In genomic region chr3:42535981-42536784, GRCh38 we compare ENCODE assay signal across 1 cellular context.
TF ChIP-seq lines count a peak whose summit lies in the region.

No MANE protein-coding gene starts in this region.

TF ChIP-seq in GM23338, 12 proteins besides CTCF, POLR2A, EP300 and RAD21 (continued from another document):
- no peak for TF ChIP-seq REST (IDR thresholded peaks at IDR 0.05; ENCODE audit: unreplicated experiment)
- no peak for TF ChIP-seq ETS1 (IDR thresholded peaks at IDR 0.05)
- TF ChIP-seq EZH2phosphoT487 (IDR thresholded peaks at IDR 0.05; ENCODE audit: unreplicated experiment) = no peak
